Comparison of ENCODE assay signal across 8 cellular contexts in genomic region chr21:33931052-33931798, GRCh38. TPM values are rescaled to one million over a fixed set of nuclear protein-coding genes. Genes with fewer than 3 reads are reported as not detected.
DNase-seq lines count a peak whose midpoint lies in the region; ATAC-seq and TF ChIP-seq lines count a peak whose summit lies in the region.
"Not testable (repeated sequence)": the region's sequence is repeated elsewhere in the genome, so short reads cannot be mapped to it uniquely, and the experiment has no call there.

No MANE protein-coding gene starts in this region.

- H3K27ac ChIP-seq in RWPE1, result peak overlapping the region; percentile 86
- peak overlapping the region in 2 of 4 donors; percentile 60 to 71 for H3K27ac ChIP-seq in body of pancreas

- not testable (repeated sequence) for H3K4me1 ChIP-seq in body of pancreas

- intact Hi-C loops in CD14-positive monocyte (cut with micrococcal nuclease); body of pancreas (cut with DNase I): not testable (repeated sequence)
- intact Hi-C loops in activated CD8-positive, alpha-beta T cell treated with anti-CD3 and anti-CD28 coated beads for 36 hours (cut with micrococcal nuclease), result loop anchor here (2.0 to 5.0 kb wide), 2 partner anchors 18 to 46 kb away; no protein-coding TSS in a partner anchor

- not testable (repeated sequence) for DNase-seq in CD14-positive monocyte (ENCODE audit: low spot score); RWPE1 (ENCODE audit: low spot score); body of pancreas; glutamatergic neuron
- DNase-seq in NB4 (ENCODE audit: low read depth), result peak; percentile 60
- DNase-seq in activated CD8-positive, alpha-beta T cell treated with anti-CD3 and anti-CD28 coated beads for 36 hours, result peak; percentile 82
- DNase-seq in naive thymus-derived CD8-positive, alpha-beta T cell, result peak; percentile 42 to 90 (median 78)
- DNase-seq in stimulated activated CD8-positive, alpha-beta memory T cell treated with anti-CD3 and anti-CD28 coated beads, Interleukin-15, amount 100 ng/mL, for 1 hour (ENCODE audit: low read depth), result peak; percentile 44

- H3K36me3 ChIP-seq in body of pancreas (replicated peaks in 1 of 2; ENCODE audit: insufficient read depth in 1 of 2, low read depth in 2 of 2), result not testable (repeated sequence)

- H3K4me1 Mint-ChIP-seq in CD14-positive monocyte, result peaks cover 27% of the 10 kb centered on the region
- H3K4me1 Mint-ChIP-seq in activated CD8-positive, alpha-beta T cell treated with anti-CD3 and anti-CD28 coated beads for 36 hours (ENCODE audit: low read depth), result peaks cover 27% of the 10 kb centered on the region
- H3K4me1 Mint-ChIP-seq in glutamatergic neuron (ENCODE audit: low read depth, unreplicated experiment), result not testable (repeated sequence)
- H3K4me1 Mint-ChIP-seq in naive thymus-derived CD8-positive, alpha-beta T cell, result peaks cover 13 to 43% (median 33%) of the 10 kb centered on the region in 4 donors

- H3K4me3 ChIP-seq in NB4 (ENCODE audit: low read depth, low read length), result peak overlapping the region; percentile 76
- not testable (repeated sequence) for H3K4me3 ChIP-seq in body of pancreas

- not testable (repeated sequence) for H3K27me3 ChIP-seq in body of pancreas

- 58 to 71% methylated on average over 7 to 18 of the region's 34 CpGs for WGBS in body of pancreas, 2 donors

- POLR2A ChIA-PET in RWPE1 (lab: Yijun Ruan, JAX; ENCODE audit: low non-redundant PET), result not testable (repeated sequence)
- POLR2A ChIA-PET in activated CD8-positive, alpha-beta T cell treated with anti-CD3 and anti-CD28 coated beads for 36 hours (lab: Charles Lee), result interaction anchor here (3.8 to 10.4 kb wide), 3 partner anchors 11 to 44 kb away, joined by 19 to 160 read pairs (median 66); no protein-coding TSS in a partner anchor
- POLR2A ChIA-PET in naive thymus-derived CD8-positive, alpha-beta T cell (lab: Charles Lee), result interaction anchor here (0.7 to 10.1 kb wide), 12 partner anchors 11 to 179 kb away, joined by 3 to 625 read pairs (median 4); partner anchors contain the start of genes MRPS6 and SLC5A3

- H3K27ac Mint-ChIP-seq in CD14-positive monocyte (peak overlapping the region; percentile 84 to 98 (median 94)), glutamatergic neuron (ENCODE audit: unreplicated experiment) (peak overlapping the region; percentile 97)
- peak overlapping the region; percentile 99 for H3K27ac Mint-ChIP-seq in activated CD8-positive, alpha-beta T cell treated with anti-CD3 and anti-CD28 coated beads for 36 hours
- peak overlapping the region; percentile 97 to 100 (median 100) for H3K27ac Mint-ChIP-seq in naive thymus-derived CD8-positive, alpha-beta T cell

- peak; percentile 93 for ATAC-seq in activated CD8-positive, alpha-beta T cell treated with anti-CD3 and anti-CD28 coated beads for 36 hours
- peak; percentile 27 for ATAC-seq in body of pancreas
- peak; percentile 91 to 94 for ATAC-seq in naive thymus-derived CD8-positive, alpha-beta T cell

- not testable (repeated sequence) for H3K9me3 Mint-ChIP-seq in CD14-positive monocyte; activated CD8-positive, alpha-beta T cell treated with anti-CD3 and anti-CD28 coated beads for 36 hours; glutamatergic neuron (ENCODE audit: unreplicated experiment); naive thymus-derived CD8-positive, alpha-beta T cell

- TF ChIP-seq CTCF in CD14-positive monocyte (IDR thresholded peaks at IDR 0.05); NB4 (IDR thresholded peaks at IDR 0.05; ENCODE audit: low read depth, low read length); RWPE1 (conservative IDR thresholded peaks at IDR 0.05; ENCODE audit: low read depth); activated CD8-positive, alpha-beta T cell treated with anti-CD3 and anti-CD28 coated beads for 36 hours (IDR thresholded peaks at IDR 0.05); body of pancreas (IDR thresholded peaks at IDR 0.05); glutamatergic neuron (IDR thresholded peaks at IDR 0.05; ENCODE audit: partially characterized antibody, unreplicated experiment): not testable (repeated sequence)

- not testable (repeated sequence) for H3K9me3 ChIP-seq in body of pancreas

- CTCF ChIA-PET in RWPE1 (lab: Yijun Ruan, JAX), result not testable (repeated sequence)
- CTCF ChIA-PET in activated CD8-positive, alpha-beta T cell treated with anti-CD3 and anti-CD28 coated beads for 36 hours (lab: Charles Lee), result interaction anchor here (0.6 to 4.0 kb wide), 5 partner anchors 11 to 144 kb away, joined by 3 to 31 read pairs (median 4); no protein-coding TSS in a partner anchor

- not testable (repeated sequence) for TF ChIP-seq POLR2A in NB4 (IDR thresholded peaks at IDR 0.05; ENCODE audit: extremely low read depth, insufficient read length)
- peak in 2 of 3 donors; percentile 8 to 33 for TF ChIP-seq POLR2A in body of pancreas (IDR thresholded peaks at IDR 0.05)

- H3K36me3 Mint-ChIP-seq in CD14-positive monocyte; naive thymus-derived CD8-positive, alpha-beta T cell: not testable (repeated sequence)
- peaks cover 14% of the 10 kb centered on the region for H3K36me3 Mint-ChIP-seq in activated CD8-positive, alpha-beta T cell treated with anti-CD3 and anti-CD28 coated beads for 36 hours (ENCODE audit: low read depth)
- peaks cover 10% of the 10 kb centered on the region for H3K36me3 Mint-ChIP-seq in glutamatergic neuron (ENCODE audit: unreplicated experiment)

- not testable (repeated sequence) for H3K27me3 Mint-ChIP-seq in CD14-positive monocyte (ENCODE audit: low read depth in 3 of 3); activated CD8-positive, alpha-beta T cell treated with anti-CD3 and anti-CD28 coated beads for 36 hours; glutamatergic neuron (ENCODE audit: unreplicated experiment); naive thymus-derived CD8-positive, alpha-beta T cell

- H3K4me3 Mint-ChIP-seq in CD14-positive monocyte (peak overlapping the region; percentile 90 to 97), glutamatergic neuron (ENCODE audit: unreplicated experiment) (peak overlapping the region; percentile 88)
- peak overlapping the region; percentile 91 for H3K4me3 Mint-ChIP-seq in activated CD8-positive, alpha-beta T cell treated with anti-CD3 and anti-CD28 coated beads for 36 hours
- H3K4me3 Mint-ChIP-seq in naive thymus-derived CD8-positive, alpha-beta T cell, result peak overlapping the region; percentile 92 to 100 (median 98)

RNA-seq across cellular contexts. Expression of gene ATP5PO, which starts 15.6 kb away (rescaled TPM):
- polyA plus RNA-seq in CD14-positive monocyte, result 100 to 1,000 TPM; 393 to 397 TPM
- 100 to 1,000 TPM; 234 to 241 TPM for total RNA-seq in activated CD8-positive, alpha-beta T cell treated with anti-CD3 and anti-CD28 coated beads for 36 hours
- total RNA-seq in body of pancreas (10 to 100 TPM; 79.1 to 85.0 TPM), glutamatergic neuron (ENCODE audit: unreplicated experiment) (236 TPM)
- total RNA-seq in naive thymus-derived CD8-positive, alpha-beta T cell, result 100 to 1,000 TPM; 139 to 151 TPM
- polyA plus RNA-seq in naive thymus-derived CD8-positive, alpha-beta T cell, result 100 to 1,000 TPM; 367 to 461 (median 455) TPM

Comparison
In these comparisons a context has a peak if more than half of its experiments do, and no peak if none do; other contexts are left out.
1. ATAC-seq: peak in every context shown above with its lines; median percentile 93 in activated CD8-positive, alpha-beta T cell treated with anti-CD3 and anti-CD28 coated beads for 36 hours; 92 in naive thymus-derived CD8-positive, alpha-beta T cell; 27 in body of pancreas.